ENCODE assay signal across 16 cellular contexts in the genomic region with DNA sequence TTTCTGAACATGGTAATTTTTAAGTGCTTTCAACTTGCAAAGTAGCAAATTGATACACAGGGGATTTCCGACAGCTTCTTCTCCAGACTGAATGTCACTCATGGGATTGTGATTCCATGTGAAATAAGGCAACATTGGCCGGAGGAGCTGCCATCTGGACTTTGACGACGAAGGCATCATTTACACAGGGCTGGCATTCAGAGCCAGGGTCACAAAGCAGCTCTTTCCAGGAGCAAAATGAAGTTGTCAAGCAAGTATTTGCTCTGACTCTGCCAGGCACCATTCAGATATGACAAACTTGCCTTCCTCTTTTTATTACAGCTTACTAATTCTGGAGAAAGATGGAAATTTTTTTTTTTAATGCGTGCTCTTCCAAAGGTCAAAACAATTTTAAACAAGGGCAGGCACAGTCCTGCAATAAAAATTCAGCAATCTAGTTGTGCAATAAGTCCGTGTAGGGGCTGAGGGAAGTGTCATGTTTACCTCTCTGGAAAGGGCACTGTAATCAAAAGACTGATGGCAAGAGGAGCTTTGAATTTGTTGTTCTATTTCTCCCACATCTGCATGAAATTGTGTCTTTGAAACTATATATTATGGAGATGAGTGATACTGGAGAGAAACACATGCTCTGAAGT.
"Had no signal": no experiment of that assay in that cellular context is flagged by ENCODE, and none has a peak within 500 bp of the region (broad histone marks: within the 10 kb centered on the region; RNA-seq: fewer than 3 reads in every experiment).

No MANE protein-coding gene starts in this region.

- H3K4me3 ChIP-seq: body of pancreas, neural progenitor cell, ovary, skin epidermis, tibial artery, uterus had no signal

- H3K4me1 Mint-ChIP-seq: central memory CD8-positive, alpha-beta T cell; neural progenitor cell; stimulated activated naive CD8-positive, alpha-beta T cell treated with anti-CD3 and anti-CD28 coated beads, Interleukin-15, amount 100 ng/mL, for 72 hours had no signal

- H3K27me3 ChIP-seq: body of pancreas, neural progenitor cell, ovary, tibial artery, uterus had no signal

- H3K27me3 Mint-ChIP-seq: central memory CD8-positive, alpha-beta T cell; stimulated activated naive CD8-positive, alpha-beta T cell treated with anti-CD3 and anti-CD28 coated beads, Interleukin-15, amount 100 ng/mL, for 72 hours had no signal

- H3K27ac Mint-ChIP-seq: activated T-helper 2 cell treated with anti-CD3 and anti-CD28 coated beads, Interferon-gamma antibody, Interleukin-2, Interleukin-4, amounts not matched to agents 10 μg/mL and 5 μg/mL and 100 μg/mL, durations not matched to agents 14 hours and 24 hours and 36 hours; neural progenitor cell had no signal

- H3K9me3 Mint-ChIP-seq: activated T-helper 2 cell treated with anti-CD3 and anti-CD28 coated beads, Interferon-gamma antibody, Interleukin-2, Interleukin-4, amounts not matched to agents 10 μg/mL and 5 μg/mL and 100 μg/mL, durations not matched to agents 14 hours and 24 hours and 36 hours had no signal

- H3K36me3 Mint-ChIP-seq: neural progenitor cell had no signal

- H3K27ac ChIP-seq: body of pancreas, neural progenitor cell, ovary, skin epidermis, tibial artery, uterus had no signal

- H3K4me3 Mint-ChIP-seq: central memory CD8-positive, alpha-beta T cell; neural progenitor cell; stimulated activated naive CD8-positive, alpha-beta T cell treated with anti-CD3 and anti-CD28 coated beads, Interleukin-15, amount 100 ng/mL, for 72 hours had no signal

- ATAC-seq: body of pancreas; stimulated activated naive CD8-positive, alpha-beta T cell treated with anti-CD3 and anti-CD28 coated beads, Interleukin-15, amount 100 ng/mL, for 72 hours had no signal

- DNase-seq: activated CD4-positive, alpha-beta T cell treated with anti-CD3 and anti-CD28 coated beads, Interleukin-2, amount 50 U/mL, for 1 hour; activated naive CD4-positive, alpha-beta T cell treated with anti-CD3 and anti-CD28 coated beads, Interleukin-2, amount 50 U/mL, for 16 hours; activated T-cell treated with anti-CD3 and anti-CD28 coated beads for 4 hours; body of pancreas; dermis blood vessel endothelial cell; kidney; ovary; stimulated activated CD4-positive, alpha-beta T cell treated with anti-CD3 and anti-CD28 coated beads, Interleukin-4, amount 100 ng/mL, for 4 hours; stimulated activated naive CD8-positive, alpha-beta T cell treated with anti-CD3 and anti-CD28 coated beads, Interleukin-15, amount 100 ng/mL, for 72 hours; T-helper 2 cell; tibial artery; uterus had no signal
